Comparison of ENCODE assay signal across 8 cellular contexts in the genomic region with DNA sequence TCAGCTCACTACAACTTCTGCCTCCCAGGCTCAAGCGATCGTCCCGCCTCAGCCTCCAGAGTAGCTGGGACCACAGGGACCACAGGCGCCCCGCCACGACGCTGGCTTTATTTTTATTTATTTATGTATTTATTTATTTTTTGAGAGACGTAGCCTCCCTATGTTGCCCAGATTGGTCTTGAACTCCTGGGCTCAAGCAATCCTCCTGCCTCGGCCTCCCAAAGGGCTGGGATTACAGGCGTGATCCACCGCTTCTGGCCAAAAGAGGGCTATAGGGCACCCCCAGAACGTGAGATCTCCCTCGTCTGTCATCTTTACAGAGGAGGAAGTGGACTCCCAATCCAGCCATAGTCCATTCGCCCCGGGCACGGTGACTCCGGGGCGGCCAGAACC.
DNase-seq lines count a peak whose midpoint lies in the region; ATAC-seq and TF ChIP-seq lines count a peak whose summit lies in the region.
"Not testable (repeated sequence)": the region's sequence is repeated elsewhere in the genome, so short reads cannot be mapped to it uniquely, and the experiment has no call there.

No MANE protein-coding gene starts in this region.

- not testable (repeated sequence) for TF ChIP-seq CTCF in CD4-positive, alpha-beta T cell (IDR thresholded peaks at IDR 0.05); HL-60 (IDR thresholded peaks at IDR 0.05; ENCODE audit: insufficient read depth, low read length); adrenal gland (IDR thresholded peaks at IDR 0.05); epithelial cell of esophagus (IDR thresholded peaks at IDR 0.05; ENCODE audit: insufficient read depth, low read depth, low read length, missing control alignments); osteoblast (IDR thresholded peaks at IDR 0.05; ENCODE audit: extremely low read depth, low read depth, low read length)

- WGBS in adrenal gland, 4 donors: 43 to 59% (median 50%) methylated on average over 13 to 16 of the region's 18 CpGs

- not testable (repeated sequence) for DNase-seq in CD4-positive, alpha-beta T cell; HL-60 (ENCODE audit: low read depth in 1 of 2, low spot score in 1 of 2); T-helper 17 cell; epithelial cell of esophagus (ENCODE audit: low read depth); osteoblast (ENCODE audit: insufficient read length, low spot score, missing footprints)
- peak in 4 of 7 donors; percentile 2 to 52 (median 18) for DNase-seq in adrenal gland
- peak in 1 of 3 donors; percentile 1 for DNase-seq in immature natural killer cell

- not testable (repeated sequence) for ATAC-seq in CD4-positive, alpha-beta T cell (ENCODE audit: poor library complexity); T-helper 17 cell

- peak overlapping the region; percentile 32 for H3K4me2 ChIP-seq in osteoblast (ENCODE audit: insufficient read depth, low read length)

- CTCF ChIA-PET in CD4-positive, alpha-beta T cell (lab: Charles Lee): not testable (repeated sequence)

- H4K20me1 ChIP-seq in osteoblast (ENCODE audit: insufficient read depth, low read length): not testable (repeated sequence)

- H3K9me3 ChIP-seq in CD4-positive, alpha-beta T cell (ENCODE audit: control insufficient read depth, low read length); T-helper 17 cell (ENCODE audit: control insufficient read depth, low read length, poor library complexity, severe bottlenecking); adrenal gland (replicated peaks in 1 of 3); osteoblast (ENCODE audit: low read depth, low read length); stomach smooth muscle (ENCODE audit: control insufficient read depth in 2 of 2, low read length in 2 of 2): not testable (repeated sequence)

- H2AFZ ChIP-seq in osteoblast (ENCODE audit: low read length): peak overlapping the region; percentile 65

- peak overlapping the region; percentile 62 for H3K4me3 Mint-ChIP-seq in CD4-positive, alpha-beta T cell
- H3K4me3 Mint-ChIP-seq in T-helper 17 cell (peak overlapping the region; percentile 75), immature natural killer cell (peak overlapping the region; percentile 48 to 98 (median 76))

- H3K4me1 ChIP-seq in adrenal gland (replicated peaks in 1 of 2); osteoblast (ENCODE audit: insufficient read depth, low read length); stomach smooth muscle (ENCODE audit: control insufficient read depth, insufficient read depth, low read length): not testable (repeated sequence)

- not testable (repeated sequence) for H3K4me1 Mint-ChIP-seq in CD4-positive, alpha-beta T cell (ENCODE audit: low read depth); T-helper 17 cell
- H3K4me1 Mint-ChIP-seq in immature natural killer cell: peaks cover 6 to 10% of the 10 kb centered on the region in 2 donors

- intact Hi-C loops in CD4-positive, alpha-beta T cell (cut with DNase I, micrococcal nuclease); adrenal gland (cut with DNase I): not testable (repeated sequence)

- peak overlapping the region in 1 of 2 donors; percentile 66 for H3K9ac ChIP-seq in stomach smooth muscle (ENCODE audit: low read length in 2 of 2)

- TF ChIP-seq POLR2A in adrenal gland (IDR thresholded peaks at IDR 0.05): not testable (repeated sequence)

- H3K4me3 ChIP-seq in HL-60 (replicated peaks; ENCODE audit: insufficient read depth, low read length) (peak overlapping the region; percentile 29), adrenal gland (peak overlapping the region in 1 of 4 donors; percentile 67), epithelial cell of esophagus (ENCODE audit: low read length) (peak overlapping the region; percentile 35), osteoblast (ENCODE audit: insufficient read depth, low read length) (peak overlapping the region; percentile 77), stomach smooth muscle (ENCODE audit: low read length in 2 of 2) (peak overlapping the region; percentile 72 to 94)

- not testable (repeated sequence) for H3K27ac Mint-ChIP-seq in CD4-positive, alpha-beta T cell; immature natural killer cell
- peak overlapping the region; percentile 86 for H3K27ac Mint-ChIP-seq in T-helper 17 cell

- H3K36me3 Mint-ChIP-seq in CD4-positive, alpha-beta T cell (ENCODE audit: low read depth); T-helper 17 cell (ENCODE audit: low read depth); immature natural killer cell: not testable (repeated sequence)

- not testable (repeated sequence) for H3K36me3 ChIP-seq in adrenal gland (replicated peaks in 1 of 2); osteoblast (ENCODE audit: insufficient read depth, low read length); stomach smooth muscle (ENCODE audit: control insufficient read depth in 2 of 2, insufficient read depth in 2 of 2, low read length in 2 of 2)

- not testable (repeated sequence) for H3K79me2 ChIP-seq in osteoblast (ENCODE audit: insufficient read depth, low read length)

- POLR2A ChIA-PET in CD4-positive, alpha-beta T cell (lab: Charles Lee): not testable (repeated sequence)

- H3K27ac ChIP-seq in CD4-positive, alpha-beta T cell (ENCODE audit: low read depth, low read length); HL-60 (replicated peaks); osteoblast (ENCODE audit: low read depth, low read length): not testable (repeated sequence)
- H3K27ac ChIP-seq in adrenal gland (peak overlapping the region in 3 of 5 donors; percentile 66 to 83 (median 78)), stomach smooth muscle (ENCODE audit: low read length) (peak overlapping the region; percentile 75)

- H3K9me3 Mint-ChIP-seq in CD4-positive, alpha-beta T cell; immature natural killer cell: not testable (repeated sequence)

- H3K27me3 ChIP-seq in CD4-positive, alpha-beta T cell (ENCODE audit: control insufficient read depth, insufficient read depth, low read length); HL-60 (ENCODE audit: insufficient read depth, poor library complexity, severe bottlenecking); adrenal gland; osteoblast (ENCODE audit: insufficient read depth, low read length); stomach smooth muscle (ENCODE audit: control insufficient read depth in 1 of 2, insufficient read depth in 2 of 2, low read length in 2 of 2): not testable (repeated sequence)

- H3K27me3 Mint-ChIP-seq in CD4-positive, alpha-beta T cell; T-helper 17 cell; immature natural killer cell (ENCODE audit: low read depth in 3 of 3): not testable (repeated sequence)
